ENCODE assay signal across 2 cellular contexts in the genomic region with DNA sequence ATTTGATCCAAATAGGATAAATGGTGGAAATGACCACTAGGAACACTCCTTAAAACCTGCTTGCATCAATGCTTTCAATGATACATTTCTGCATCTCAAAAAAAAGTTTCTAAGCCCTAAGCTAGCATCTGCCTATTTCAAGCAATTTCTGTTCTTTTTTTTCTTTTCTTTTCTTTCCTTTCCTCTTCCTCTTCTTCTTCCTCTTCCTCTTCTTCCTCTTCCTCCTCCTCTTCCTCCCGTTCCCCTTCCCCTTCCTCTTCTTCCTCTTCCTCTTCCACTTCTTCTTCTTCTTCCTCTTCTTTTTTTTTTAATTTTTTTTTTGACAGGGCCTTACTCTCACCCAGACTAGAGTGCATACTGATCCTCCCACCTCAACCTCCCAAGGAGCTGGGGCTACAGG.
A peak's percentile ranks its signal among the peaks of the same experiment; 100 is the strongest.
TF ChIP-seq lines count a peak whose summit lies in the region.

No MANE protein-coding gene starts in this region.

TF ChIP-seq in K562, 482 proteins besides CTCF, POLR2A, EP300 and RAD21 (continued from another document):
- TF ChIP-seq, protein P1, sequence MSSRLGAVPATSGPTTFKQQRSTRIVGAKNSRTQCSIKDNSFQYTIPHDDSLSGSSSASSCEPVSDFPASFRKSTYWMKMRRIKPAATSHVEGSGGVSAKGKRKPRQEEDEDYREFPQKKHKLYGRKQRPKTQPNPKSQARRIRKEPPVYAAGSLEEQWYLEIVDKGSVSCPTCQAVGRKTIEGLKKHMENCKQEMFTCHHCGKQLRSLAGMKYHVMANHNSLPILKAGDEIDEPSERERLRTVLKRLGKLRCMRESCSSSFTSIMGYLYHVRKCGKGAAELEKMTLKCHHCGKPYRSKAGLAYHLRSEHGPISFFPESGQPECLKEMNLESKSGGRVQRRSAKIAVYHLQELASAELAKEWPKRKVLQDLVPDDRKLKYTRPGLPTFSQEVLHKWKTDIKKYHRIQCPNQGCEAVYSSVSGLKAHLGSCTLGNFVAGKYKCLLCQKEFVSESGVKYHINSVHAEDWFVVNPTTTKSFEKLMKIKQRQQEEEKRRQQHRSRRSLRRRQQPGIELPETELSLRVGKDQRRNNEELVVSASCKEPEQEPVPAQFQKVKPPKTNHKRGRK (tag; IDR thresholded peaks at IDR 0.05) = peak; percentile 68
- TF ChIP-seq MIER1 (IDR thresholded peaks at IDR 0.05; ENCODE audit: low read depth) = no peak
- TF ChIP-seq, protein P2, sequence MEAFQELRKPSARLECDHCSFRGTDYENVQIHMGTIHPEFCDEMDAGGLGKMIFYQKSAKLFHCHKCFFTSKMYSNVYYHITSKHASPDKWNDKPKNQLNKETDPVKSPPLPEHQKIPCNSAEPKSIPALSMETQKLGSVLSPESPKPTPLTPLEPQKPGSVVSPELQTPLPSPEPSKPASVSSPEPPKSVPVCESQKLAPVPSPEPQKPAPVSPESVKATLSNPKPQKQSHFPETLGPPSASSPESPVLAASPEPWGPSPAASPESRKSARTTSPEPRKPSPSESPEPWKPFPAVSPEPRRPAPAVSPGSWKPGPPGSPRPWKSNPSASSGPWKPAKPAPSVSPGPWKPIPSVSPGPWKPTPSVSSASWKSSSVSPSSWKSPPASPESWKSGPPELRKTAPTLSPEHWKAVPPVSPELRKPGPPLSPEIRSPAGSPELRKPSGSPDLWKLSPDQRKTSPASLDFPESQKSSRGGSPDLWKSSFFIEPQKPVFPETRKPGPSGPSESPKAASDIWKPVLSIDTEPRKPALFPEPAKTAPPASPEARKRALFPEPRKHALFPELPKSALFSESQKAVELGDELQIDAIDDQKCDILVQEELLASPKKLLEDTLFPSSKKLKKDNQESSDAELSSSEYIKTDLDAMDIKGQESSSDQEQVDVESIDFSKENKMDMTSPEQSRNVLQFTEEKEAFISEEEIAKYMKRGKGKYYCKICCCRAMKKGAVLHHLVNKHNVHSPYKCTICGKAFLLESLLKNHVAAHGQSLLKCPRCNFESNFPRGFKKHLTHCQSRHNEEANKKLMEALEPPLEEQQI (IDR thresholded peaks at IDR 0.05) = no peak
- TF ChIP-seq SIRT6 (IDR thresholded peaks at IDR 0.05; ENCODE audit: low read depth, low read length) = no peak
- TF ChIP-seq, protein P3, sequence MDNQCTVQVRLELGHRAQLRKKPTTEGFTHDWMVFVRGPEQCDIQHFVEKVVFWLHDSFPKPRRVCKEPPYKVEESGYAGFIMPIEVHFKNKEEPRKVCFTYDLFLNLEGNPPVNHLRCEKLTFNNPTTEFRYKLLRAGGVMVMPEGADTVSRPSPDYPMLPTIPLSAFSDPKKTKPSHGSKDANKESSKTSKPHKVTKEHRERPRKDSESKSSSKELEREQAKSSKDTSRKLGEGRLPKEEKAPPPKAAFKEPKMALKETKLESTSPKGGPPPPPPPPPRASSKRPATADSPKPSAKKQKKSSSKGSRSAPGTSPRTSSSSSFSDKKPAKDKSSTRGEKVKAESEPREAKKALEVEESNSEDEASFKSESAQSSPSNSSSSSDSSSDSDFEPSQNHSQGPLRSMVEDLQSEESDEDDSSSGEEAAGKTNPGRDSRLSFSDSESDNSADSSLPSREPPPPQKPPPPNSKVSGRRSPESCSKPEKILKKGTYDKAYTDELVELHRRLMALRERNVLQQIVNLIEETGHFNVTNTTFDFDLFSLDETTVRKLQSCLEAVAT (IDR thresholded peaks at IDR 0.05) = 0 out of 4 replicates have a peak, but pooled peaks of 1 of the 2 experiments have one; percentile 16
- 0 out of 4 replicates have a peak, but pooled peaks of 1 of the 2 experiments have one; percentile 51 for TF ChIP-seq ETV6 (IDR thresholded peaks at IDR 0.05; ENCODE audit: borderline replicate concordance in 1 of 2, low read depth in 2 of 2, low read length in 1 of 2)
- TF ChIP-seq ETV6 (CRISPR knock-in tag; IDR thresholded peaks at IDR 0.05; ENCODE audit: borderline replicate concordance) = no peak

TF ChIP-seq in HEK293T, 16 proteins besides CTCF, POLR2A, EP300 and RAD21 (continued from another document):
- TF ChIP-seq BHLHE40 (IDR thresholded peaks at IDR 0.05; ENCODE audit: borderline replicate concordance) = no peak
- no peak for TF ChIP-seq FOXK2 (IDR thresholded peaks at IDR 0.05)
